ENCODE assay signal across 8 cellular contexts in the genomic region with DNA sequence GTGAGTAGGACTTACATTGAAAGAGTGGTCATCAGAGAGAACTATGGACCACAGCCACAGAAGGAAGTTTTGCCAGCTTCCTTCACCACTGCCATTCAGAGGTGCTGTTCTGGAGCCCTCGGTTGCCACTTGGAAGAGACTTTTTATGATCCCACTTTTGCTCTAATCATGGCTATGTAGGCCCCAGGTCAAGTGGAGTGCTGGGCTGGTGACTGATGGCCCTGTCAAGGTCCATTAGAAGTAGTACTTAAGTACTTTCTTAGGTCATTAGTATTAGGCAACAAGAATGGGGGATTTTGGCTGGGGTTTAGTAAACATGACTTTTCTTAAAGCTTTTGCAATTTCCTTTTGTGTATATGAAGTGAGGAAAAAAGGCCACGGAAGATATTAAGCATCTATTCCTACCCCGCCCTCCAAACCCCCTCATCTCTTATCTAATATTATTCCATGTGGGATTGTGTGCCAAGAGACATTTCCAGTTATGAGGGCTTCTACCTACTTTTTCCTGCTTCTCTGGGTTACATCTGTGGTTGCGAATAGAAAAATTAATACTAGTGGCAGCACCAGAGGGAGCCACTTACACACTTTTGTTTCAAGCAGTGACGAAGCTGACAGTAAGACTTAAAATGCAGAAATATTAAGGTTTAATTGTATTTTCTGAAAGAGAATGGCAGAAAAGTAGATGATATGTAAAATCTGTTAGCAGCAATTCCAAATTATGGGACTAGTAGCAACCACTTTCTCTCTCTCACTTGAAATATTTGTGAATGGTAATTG. TPM values are rescaled to one million over a fixed set of nuclear protein-coding genes. Genes with fewer than 3 reads are reported as not detected.
DNase-seq lines count a peak whose midpoint lies in the region; ATAC-seq and TF ChIP-seq lines count a peak whose summit lies in the region.

No MANE protein-coding gene starts in this region.

- H3K4me3 ChIP-seq in AG04449 (ENCODE audit: low read depth, low read length) (no peak overlapping the region), GM23338 (no peak overlapping the region), PC-3 (ENCODE audit: low read length) (no peak overlapping the region), fibroblast of lung (replicated peaks in 1 of 4; ENCODE audit: control extremely low read depth in 1 of 4, insufficient read depth in 1 of 4, low read depth in 3 of 4, low read length in 4 of 4) (no peak overlapping the region), psoas muscle (no peak overlapping the region), Caco-2 (ENCODE audit: low read depth, low read length) (no peak overlapping the region)

- H3K9me2 ChIP-seq in GM23338 (ENCODE audit: insufficient read depth), result no peaks in the 10 kb centered on the region
- no peaks in the 10 kb centered on the region for H3K9me2 ChIP-seq in PC-3 (replicated peaks; ENCODE audit: low read length)

- H3K4me1 Mint-ChIP-seq in GM23338 (peaks cover 37% of the 10 kb centered on the region), Caco-2 (ENCODE audit: low read depth, unreplicated experiment) (no peaks in the 10 kb centered on the region)

- CTCF ChIA-PET in AG04449 (lab: Yijun Ruan, JAX), result interaction anchor here (0.9 to 3.4 kb wide), 12 partner anchors 8 to 660 kb away, joined by 3 to 49 read pairs (median 4); partner anchors contain the start of gene NLGN1
- CTCF ChIA-PET in PC-3 (lab: Charles Lee), result no interaction called here
- CTCF ChIA-PET in Caco-2 (lab: Charles Lee), result no interaction called here

- H3K27me3 Mint-ChIP-seq in GM23338 (ENCODE audit: insufficient read depth, low read depth, poor library complexity) (peaks cover 5% of the 10 kb centered on the region), Caco-2 (ENCODE audit: insufficient read depth, unreplicated experiment) (peaks cover 15% of the 10 kb centered on the region)

- H3K4me3 Mint-ChIP-seq in GM23338 (no peak overlapping the region), Caco-2 (ENCODE audit: unreplicated experiment) (no peak overlapping the region)

- H3K27me3 ChIP-seq in GM23338 (ENCODE audit: insufficient read depth), result no peaks in the 10 kb centered on the region
- peaks cover 26% of the 10 kb centered on the region; the same call in 1 of the 2 replicates for H3K27me3 ChIP-seq in PC-3 (ENCODE audit: low read length)
- H3K27me3 ChIP-seq in fibroblast of lung (ENCODE audit: control insufficient read depth, insufficient read depth, low read length), result no peaks in the 10 kb centered on the region
- H3K27me3 ChIP-seq in psoas muscle (ENCODE audit: insufficient read depth in 3 of 3, low read length in 2 of 3), result no peaks in the 10 kb centered on the region
- no peaks in the 10 kb centered on the region for H3K27me3 ChIP-seq in Caco-2 (replicated peaks; ENCODE audit: control insufficient read depth, insufficient read depth, low read length)

- no peak for DNase-seq in AG04449 (ENCODE audit: low read depth, low spot score)
- peak; percentile 37 for DNase-seq in GM23338 (ENCODE audit: low spot score)
- DNase-seq in PC-3, result peak; percentile 61
- peak; percentile 49 to 72 for DNase-seq in fibroblast of lung (ENCODE audit: low read depth in 2 of 2)
- no peak for DNase-seq in psoas muscle
- no peak for DNase-seq in cerebellar nuclear complex (lab: John Stamatoyannopoulos, UW)
- DNase-seq in Caco-2, result no peak

- no peak overlapping the region for H3K9ac ChIP-seq in PC-3 (ENCODE audit: low read length)
- H3K9ac ChIP-seq in fibroblast of lung (ENCODE audit: insufficient read depth, low read length), result no peak overlapping the region

- BruUV-seq in PC-3 (replicated peaks; lab: Mats Ljungman, UMichigan) (no TSS peak), Caco-2 (replicated peaks; lab: Mats Ljungman, UMichigan) (no TSS peak)

- TF ChIP-seq CTCF in AG04449 (IDR thresholded peaks at IDR 0.05; ENCODE audit: insufficient read depth, low read length, missing control alignments) (peak; percentile 39), GM23338 (conservative IDR thresholded peaks at IDR 0.05; ENCODE audit: low read depth in 2 of 2) (peak; percentile 57 to 58), PC-3 (conservative IDR thresholded peaks at IDR 0.05; ENCODE audit: low read depth, low read length) (peak; percentile 72), fibroblast of lung (conservative IDR thresholded peaks at IDR 0.05 in 1 of 2, IDR thresholded peaks at IDR 0.05 in 1 of 2; ENCODE audit: low read depth in 1 of 2, low read length in 2 of 2) (peak; percentile 24 to 64), psoas muscle (IDR thresholded peaks at IDR 0.05) (peak; percentile 29), Caco-2 (IDR thresholded peaks at IDR 0.05; ENCODE audit: insufficient read depth in 1 of 2, low read depth in 1 of 2, low read length in 1 of 2, severe bottlenecking in 1 of 2, unreplicated experiment in 1 of 2) (peak in 1 of 2 experiments; percentile 21)

- H3K4me2 ChIP-seq in GM23338 (peak overlapping the region; percentile 31), PC-3 (ENCODE audit: low read length) (no peak overlapping the region), fibroblast of lung (ENCODE audit: extremely low read depth, insufficient read depth, low read length) (no peak overlapping the region)

- H3K27ac Mint-ChIP-seq in GM23338 (peak overlapping the region; percentile 21; the same call in 1 of the 2 replicates), Caco-2 (ENCODE audit: unreplicated experiment) (no peak overlapping the region)

- intact Hi-C loops in PC-3 (cut with micrococcal nuclease), result loop anchor here (1.0 to 10.0 kb wide), 2 partner anchors 142 to 593 kb away; no protein-coding TSS in a partner anchor
- intact Hi-C loops in psoas muscle (cut with DNase I), result no loop called here
- intact Hi-C loops in Caco-2 (cut with micrococcal nuclease; ENCODE audit: unreplicated experiment), result loop anchor here (1.0 to 2.0 kb wide), 2 partner anchors 142 to 591 kb away; no protein-coding TSS in a partner anchor

- TF ChIP-seq POLR2A in GM18505 (IDR thresholded peaks at IDR 0.05; ENCODE audit: borderline replicate concordance, extremely low read depth, insufficient read depth, insufficient read length), result no peak

- peak; percentile 48 for ATAC-seq in GM23338
- peak; percentile 76 for ATAC-seq in PC-3
- ATAC-seq in psoas muscle, result no peak
- no peak for ATAC-seq in GM18505 (IDR thresholded peaks at IDR 0.05; ENCODE audit: unreplicated experiment)

- H3K9me3 Mint-ChIP-seq in GM23338 (no peaks in the 10 kb centered on the region), Caco-2 (ENCODE audit: unreplicated experiment) (no peaks in the 10 kb centered on the region)

- WGBS in psoas muscle, 3 donors, result 55 to 56% (median 56%) methylated on average over 5 of the region's 5 CpGs

- H2AFZ ChIP-seq in GM23338, result no peak overlapping the region
- no peak overlapping the region for H2AFZ ChIP-seq in PC-3 (ENCODE audit: low read length)
- H2AFZ ChIP-seq in fibroblast of lung (ENCODE audit: low read length), result no peak overlapping the region

- H3K79me2 ChIP-seq in GM23338 (replicated peaks; ENCODE audit: insufficient read depth) (no peaks in the 10 kb centered on the region), PC-3 (ENCODE audit: low read length) (no peaks in the 10 kb centered on the region), fibroblast of lung (ENCODE audit: control insufficient read depth, insufficient read depth, low read length) (no peaks in the 10 kb centered on the region)

- POLR2A ChIA-PET in AG04449 (lab: Yijun Ruan, JAX) (no interaction called here), PC-3 (lab: Charles Lee; ENCODE audit: unreplicated experiment) (no interaction called here), Caco-2 (lab: Charles Lee) (interaction anchor here (0.5 kb wide), 1 partner anchor 107 kb away, joined by 3 read pairs; no protein-coding TSS in a partner anchor)

- H3K9me3 ChIP-seq in PC-3 (ENCODE audit: low read length) (no peaks in the 10 kb centered on the region), fibroblast of lung (ENCODE audit: control insufficient read depth, insufficient read depth, low read depth, low read length) (no peaks in the 10 kb centered on the region), psoas muscle (no peaks in the 10 kb centered on the region), Caco-2 (no peaks in the 10 kb centered on the region)

- H3F3A ChIP-seq in GM23338 (replicated peaks; ENCODE audit: low read depth) (no peaks in the 10 kb centered on the region), PC-3 (ENCODE audit: low read length, unreplicated experiment) (no peaks in the 10 kb centered on the region)

- peaks cover 44% of the 10 kb centered on the region for H3K4me1 ChIP-seq in GM23338 (ENCODE audit: insufficient read depth)
- no peaks in the 10 kb centered on the region for H3K4me1 ChIP-seq in PC-3 (ENCODE audit: insufficient read depth, low read length)
- no peaks in the 10 kb centered on the region for H3K4me1 ChIP-seq in fibroblast of lung (ENCODE audit: control insufficient read depth, extremely low read depth, insufficient read depth, low read length)
- no peaks in the 10 kb centered on the region for H3K4me1 ChIP-seq in psoas muscle
- no peaks in the 10 kb centered on the region for H3K4me1 ChIP-seq in Caco-2

- H4K20me1 ChIP-seq in GM23338 (replicated peaks; ENCODE audit: insufficient read depth) (no peaks in the 10 kb centered on the region), PC-3 (ENCODE audit: low read length) (no peaks in the 10 kb centered on the region), fibroblast of lung (ENCODE audit: control insufficient read depth, extremely low read depth, insufficient read depth, low read length) (no peaks in the 10 kb centered on the region)

- H3K36me3 ChIP-seq in GM23338 (ENCODE audit: insufficient read depth), result no peaks in the 10 kb centered on the region
- no peaks in the 10 kb centered on the region for H3K36me3 ChIP-seq in PC-3 (ENCODE audit: low read depth, low read length)
- no peaks in the 10 kb centered on the region for H3K36me3 ChIP-seq in fibroblast of lung (ENCODE audit: control insufficient read depth, insufficient read depth, low read length)
- no peaks in the 10 kb centered on the region for H3K36me3 ChIP-seq in psoas muscle (ENCODE audit: insufficient read depth in 1 of 2, low read depth in 1 of 2)
- no peaks in the 10 kb centered on the region for H3K36me3 ChIP-seq in Caco-2 (ENCODE audit: control insufficient read depth, insufficient read depth, low read length)

- H3K27ac ChIP-seq in GM23338 (ENCODE audit: low read depth) (peak overlapping the region; percentile 48; the same call in 1 of the 2 replicates), PC-3 (ENCODE audit: low read length) (no peak overlapping the region), fibroblast of lung (ENCODE audit: insufficient read depth, low read length) (no peak overlapping the region), psoas muscle (no peak overlapping the region)

- H3K36me3 Mint-ChIP-seq in GM23338 (ENCODE audit: low read depth), result no peaks in the 10 kb centered on the region
- no peaks in the 10 kb centered on the region for H3K36me3 Mint-ChIP-seq in Caco-2 (ENCODE audit: insufficient read depth, unreplicated experiment)

RNA-seq across cellular contexts. Expression of gene NLGN1, which starts 13.9 kb away (rescaled TPM):
- 9.6 and 18.6 TPM in 2 replicates for total RNA-seq in GM23338 (2014; rRNA removed; shearing (Covaris generic))
- polyA plus RNA-seq in GM23338 (2016; fragmentation: Nextera tagmentation; extraction: Ambion mirVana) (4.4 and 6.5 TPM in 2 replicates), fibroblast of lung (0.61 and 1.7 TPM in 2 replicates), psoas muscle (under 1 TPM; 0.04 to 0.12 (median 0.07) TPM)
- total RNA-seq in PC-3 (2014; rRNA removed) (0.77 and 0.92 TPM in 2 replicates), fibroblast of lung (2.1 TPM in 2 replicates), psoas muscle (1 to 10 TPM in 1 of 4 donors, under 1 TPM in 3; 0.54 to 1.0 (median 0.76) TPM), Caco-2 (2022) (not detected in 2 replicates)
- polyA plus RNA-seq in fibroblast of lung (2012), result 0.38 and 0.39 TPM in 2 replicates
- 0.35 TPM in 1 of 2 replicates, not detected in the other for polyA minus RNA-seq in fibroblast of lung (ENCODE audit: low replicate concordance)

Comparison
In these comparisons a context has a peak if more than half of its experiments do, and no peak if none do; other contexts are left out.
1. DNase-seq: peak in GM23338 (single experiment), PC-3 (single experiment) and fibroblast of lung (2 of 2); none in AG04449 (single experiment), psoas muscle (0 of 2), cerebellar nuclear complex (0 of 2) and Caco-2 (0 of 2).
2. ATAC-seq: peak in GM23338 (single experiment) and PC-3 (single experiment); none in psoas muscle (0 of 4) and GM18505 (single experiment).
3. intact Hi-C loops: an anchor here in PC-3 (1.0 to 10.0 kb wide) and Caco-2 (1.0 to 2.0 kb wide); none called in psoas muscle.